Comparison of ENCODE assay signal across 2 cellular contexts in genomic region chr20:46723039-46723438, GRCh38.
TF ChIP-seq lines count a peak whose summit lies in the region.

No MANE protein-coding gene starts in this region.

TF ChIP-seq in HEK293, 187 proteins besides CTCF, POLR2A, EP300 and RAD21 (continued from another document):
- TF ChIP-seq ZNF548 (tag by site-specific recombination; IDR thresholded peaks at IDR 0.05): no peak
TF ChIP-seq in HEK293: peak in this region for 1.

TF ChIP-seq in H1, 55 proteins besides CTCF, POLR2A, EP300 and RAD21 (continued from another document):
- 0 out of 2 replicates have a peak, but pooled peaks have one; percentile 42 for TF ChIP-seq KDM1A (IDR thresholded peaks at IDR 0.05; ENCODE audit: borderline replicate concordance, low read length)
- TF ChIP-seq EZH2 (IDR thresholded peaks at IDR 0.05; ENCODE audit: low read depth, low read length, severe bottlenecking): no peak
TF ChIP-seq in H1: peak in this region for 1.
